ENCODE assay signal across 9 cellular contexts in the genomic region with DNA sequence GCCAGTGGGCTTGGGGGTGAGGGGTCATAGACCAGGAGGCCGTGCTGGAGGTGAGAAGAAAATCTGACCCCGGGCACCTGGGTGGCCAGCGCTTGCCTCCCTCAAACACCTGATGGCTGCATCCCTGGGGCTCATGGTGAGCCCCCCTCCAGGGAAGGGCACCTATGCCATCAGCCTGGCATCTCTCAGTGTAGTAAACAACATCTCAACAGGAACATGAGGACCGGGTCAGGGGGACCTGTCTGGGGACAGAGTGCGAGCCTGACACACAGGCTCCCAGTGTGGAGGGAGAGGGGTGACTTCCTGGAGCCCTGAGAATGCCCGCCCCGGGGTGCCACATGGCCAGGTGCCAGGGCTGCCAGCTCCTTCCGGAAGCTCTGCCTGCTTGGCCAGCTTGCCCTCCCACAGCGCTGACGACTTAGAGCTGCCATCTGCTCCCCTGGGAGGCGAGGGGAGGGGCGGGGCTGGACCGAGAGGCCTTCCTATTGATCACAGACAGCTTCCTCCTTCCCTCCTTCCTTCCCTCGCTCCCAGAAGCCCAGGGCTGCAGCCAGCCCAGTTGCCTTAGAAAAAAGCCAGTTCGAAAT. TPM values are rescaled to one million over a fixed set of nuclear protein-coding genes. Genes with fewer than 3 reads are reported as not detected.
DNase-seq lines count a peak whose midpoint lies in the region; ATAC-seq, FAIRE-seq and TF ChIP-seq lines count a peak whose summit lies in the region.
"Had no signal": no experiment of that assay in that cellular context is flagged by ENCODE, and none has a peak within 500 bp of the region (broad histone marks: within the 10 kb centered on the region; RNA-seq: fewer than 3 reads in every experiment).

No MANE protein-coding gene starts in this region.

- no peak for FAIRE-seq in HepG2 (lab: Jason Lieb, UNC)

- H3K4me1 ChIP-seq in Caco-2 (no peaks in the 10 kb centered on the region), mesenchymal stem cell (ENCODE audit: control insufficient read depth, insufficient read depth, low read depth, low read length) (peaks cover 69% of the 10 kb centered on the region), HepG2 (ENCODE audit: insufficient read depth, low read length) (no peaks in the 10 kb centered on the region)

- H4K91ac ChIP-seq in mesenchymal stem cell (ENCODE audit: low read length): no peak overlapping the region

- WGBS in mesenchymal stem cell: 88% methylated on average over 15 of the region's 15 CpGs
- WGBS in HepG2 (ENCODE audit: low lambda C conversion rate): 92% methylated on average over 10 of the region's 15 CpGs

- intact Hi-C loops in Caco-2 (cut with micrococcal nuclease; ENCODE audit: unreplicated experiment) (no loop called here), HepG2 (cut with micrococcal nuclease; ENCODE audit: unreplicated experiment) (no loop called here)

- BruUV-seq in Caco-2 (replicated peaks; lab: Mats Ljungman, UMichigan) (no TSS peak), HepG2 (replicated peaks; lab: Mats Ljungman, UMichigan) (no TSS peak)

- no peak overlapping the region for H3K4me3 Mint-ChIP-seq in Caco-2 (ENCODE audit: unreplicated experiment)
- H3K4me3 Mint-ChIP-seq: immature natural killer cell had no signal

- H2BK12ac ChIP-seq in mesenchymal stem cell (ENCODE audit: low read length in 2 of 2): no peak overlapping the region

- H3K27ac Mint-ChIP-seq in Caco-2 (ENCODE audit: unreplicated experiment): peak overlapping the region; percentile 59
- H3K27ac Mint-ChIP-seq: immature natural killer cell had no signal

- no peak overlapping the region for H3K4ac ChIP-seq in mesenchymal stem cell (ENCODE audit: low read depth in 1 of 2, low read length in 2 of 2)

- H2AFZ ChIP-seq in mesenchymal stem cell (ENCODE audit: low read depth, low read length): no peak overlapping the region
- H2AFZ ChIP-seq in HepG2 (ENCODE audit: low read length): no peak overlapping the region

- no peaks in the 10 kb centered on the region for H3K9me3 ChIP-seq in Caco-2
- H3K9me3 ChIP-seq in mesenchymal stem cell (ENCODE audit: control insufficient read depth, low read length): no peaks in the 10 kb centered on the region
- no peaks in the 10 kb centered on the region for H3K9me3 ChIP-seq in HepG2 (ENCODE audit: low read length)

- ATAC-seq in HepG2: no peak
- ATAC-seq in GM21529 (IDR thresholded peaks at IDR 0.05; ENCODE audit: unreplicated experiment): no peak

- H4K20me1 ChIP-seq in HepG2 (ENCODE audit: insufficient read depth, low read length): no peaks in the 10 kb centered on the region

- no peak for TF ChIP-seq EP300 in HepG2 (IDR thresholded peaks at IDR 0.05; ENCODE audit: low read depth in 2 of 2, low read length in 2 of 2)
- TF ChIP-seq EP300 in HepG2 (CRISPR knock-in tag; IDR thresholded peaks at IDR 0.05; ENCODE audit: borderline replicate concordance): no peak

- H3K36me3 Mint-ChIP-seq in Caco-2 (ENCODE audit: insufficient read depth, unreplicated experiment): peaks cover 58% of the 10 kb centered on the region

- no peak overlapping the region for H3K14ac ChIP-seq in mesenchymal stem cell (ENCODE audit: low read length in 2 of 2)

- H3K23ac ChIP-seq in mesenchymal stem cell (ENCODE audit: low read length in 2 of 2): no peak overlapping the region

- peaks cover 1% of the 10 kb centered on the region; the same call in 1 of the 2 replicates for H3K36me3 ChIP-seq in Caco-2 (ENCODE audit: control insufficient read depth, insufficient read depth, low read length)
- H3K36me3 ChIP-seq in mesenchymal stem cell (ENCODE audit: control insufficient read depth in 1 of 2, insufficient read depth in 2 of 2, low read depth in 1 of 2, low read length in 2 of 2): peaks cover 64 to 86% of the 10 kb centered on the region in 2 experiments
- H3K36me3 ChIP-seq in HepG2 (replicated peaks in 1 of 2; ENCODE audit: control insufficient read depth in 1 of 2, insufficient read depth in 2 of 2, low read length in 2 of 2): peaks cover 0 to 7% of the 10 kb centered on the region in 2 experiments; a peak in 2 of 5 replicates

- TF ChIP-seq CTCF in Caco-2 (IDR thresholded peaks at IDR 0.05; ENCODE audit: insufficient read depth in 1 of 2, low read depth in 1 of 2, low read length in 1 of 2, severe bottlenecking in 1 of 2, unreplicated experiment in 1 of 2) (no peak), HepG2 (CRISPR knock-in tag; IDR thresholded peaks at IDR 0.05) (no peak)

- CTCF ChIA-PET in Caco-2 (lab: Charles Lee) (no interaction called here), HepG2 (lab: Yijun Ruan, JAX; ENCODE audit: low intra/inter-chr PET ratio, low total read pairs) (no interaction called here)

- peak overlapping the region; percentile 57 for H2BK5ac ChIP-seq in mesenchymal stem cell (ENCODE audit: low read depth, low read length, poor library complexity, severe bottlenecking)

- no peaks in the 10 kb centered on the region for H3K9me3 Mint-ChIP-seq in Caco-2 (ENCODE audit: unreplicated experiment)
- H3K9me3 Mint-ChIP-seq: immature natural killer cell had no signal

- no peaks in the 10 kb centered on the region for H3K27me3 ChIP-seq in Caco-2 (replicated peaks; ENCODE audit: control insufficient read depth, insufficient read depth, low read length)
- H3K27me3 ChIP-seq in mesenchymal stem cell (ENCODE audit: control insufficient read depth in 1 of 2, insufficient read depth in 1 of 2, low read length in 2 of 2): no peaks in the 10 kb centered on the region
- no peaks in the 10 kb centered on the region for H3K27me3 ChIP-seq in HepG2 (ENCODE audit: control insufficient read depth in 1 of 2, insufficient read depth in 2 of 2, low read length in 2 of 2)

- POLR2A ChIA-PET in Caco-2 (lab: Charles Lee): no interaction called here
- POLR2A ChIA-PET in HepG2 (lab: Yijun Ruan, JAX): no interaction called here

- no peak for TF ChIP-seq POLR2A in HepG2 (IDR thresholded peaks at IDR 0.05; ENCODE audit: insufficient read depth in 1 of 2, low read depth in 2 of 2, low read length in 2 of 2)

- H2AK5ac ChIP-seq in mesenchymal stem cell (ENCODE audit: low read length, severe bottlenecking): peak overlapping the region; percentile 28

- H2BK15ac ChIP-seq in mesenchymal stem cell (ENCODE audit: low read depth, poor library complexity, severe bottlenecking): no peak overlapping the region

- no peaks in the 10 kb centered on the region for H3K27me3 Mint-ChIP-seq in Caco-2 (ENCODE audit: insufficient read depth, unreplicated experiment)

- H3K4me2 ChIP-seq in mesenchymal stem cell (ENCODE audit: low read length, poor library complexity, severe bottlenecking) (peak overlapping the region; percentile 3), HepG2 (ENCODE audit: low read depth, low read length) (no peak overlapping the region)

- H2BK120ac ChIP-seq in mesenchymal stem cell (ENCODE audit: low read depth, low read length): no peak overlapping the region

- DNase-seq in Caco-2 (no peak), NCI-H1092 (lab: John Stamatoyannopoulos, UW) (peak; percentile 79), T1000 (lab: John Stamatoyannopoulos, UW) (peak; percentile 81), mesenchymal stem cell (no peak), HepG2 (ENCODE audit: low spot score) (no peak), cerebellum (ENCODE audit: low spot score) (no peak)
- no peak for DNase-seq in activated CD8-positive, alpha-beta memory T cell treated with anti-CD3 and anti-CD28 coated beads for 24 hours
- DNase-seq: immature natural killer cell had no signal

- H3K79me2 ChIP-seq in HepG2 (ENCODE audit: insufficient read depth, low read length): no peaks in the 10 kb centered on the region

- peak overlapping the region; percentile 67 for H3K27ac ChIP-seq in mesenchymal stem cell (ENCODE audit: low read length, poor library complexity, severe bottlenecking)
- no peak overlapping the region for H3K27ac ChIP-seq in HepG2 (ENCODE audit: extremely low read length, insufficient read depth, low read length)

- H3K9ac ChIP-seq in mesenchymal stem cell (ENCODE audit: low read length): peak overlapping the region; percentile 41
- H3K9ac ChIP-seq in HepG2 (ENCODE audit: insufficient read depth, low read depth, low read length): no peak overlapping the region

- TF ChIP-seq RAD21 in HepG2 (CRISPR knock-in tag; IDR thresholded peaks at IDR 0.05): no peak

- no peaks in the 10 kb centered on the region for H3K4me1 Mint-ChIP-seq in Caco-2 (ENCODE audit: low read depth, unreplicated experiment)
- H3K4me1 Mint-ChIP-seq: immature natural killer cell had no signal

- H4K8ac ChIP-seq in mesenchymal stem cell (ENCODE audit: low read length): no peak overlapping the region

- H3K18ac ChIP-seq in mesenchymal stem cell (ENCODE audit: low read depth in 1 of 2, low read length in 2 of 2): peak overlapping the region in 1 of 2 experiments; percentile 28

- H3K4me3 ChIP-seq in Caco-2 (ENCODE audit: low read depth, low read length) (no peak overlapping the region), mesenchymal stem cell (ENCODE audit: insufficient read depth in 1 of 2, low read depth in 1 of 2, low read length in 2 of 2) (no peak overlapping the region), HepG2 (replicated peaks in 1 of 3; ENCODE audit: insufficient read depth in 1 of 3, low read depth in 2 of 3, low read length in 3 of 3) (no peak overlapping the region)

- in situ Hi-C loops in HepG2 (cut with HindIII; ENCODE audit: extremely low pct_ligation_motif_present, low pct_unique_long_range_greater_than_20kb): no loop called here

- peaks cover 18% of the 10 kb centered on the region for H3K79me1 ChIP-seq in mesenchymal stem cell (replicated peaks; ENCODE audit: low read length, poor library complexity, severe bottlenecking)

RNA-seq across cellular contexts. Expression of a gene that starts 12.3 kb away (rescaled TPM):
- 26.4 and 28.6 TPM in 2 replicates for total RNA-seq in Caco-2 (2022)
- 10.0 TPM for polyA plus RNA-seq in mesenchymal stem cell (2013, experiment 1 of 2)
- 9.9 TPM for polyA plus RNA-seq in mesenchymal stem cell (2013, experiment 2 of 2)
- total RNA-seq in HepG2 (2016; rRNA removed; fragmentation: Illumina TruSeq; extraction: Trizol): 2.9 and 6.1 TPM in 2 replicates
- total RNA-seq in HepG2 (2016; cell fraction: cytosol; rRNA removed; fragmentation: Illumina TruSeq; extraction: Trizol; ENCODE audit: low read depth): 1.3 and 1.8 TPM in 2 replicates
- 3.3 and 5.7 TPM in 2 replicates for total RNA-seq in HepG2 (2016; cell fraction: insoluble cytoplasmic fraction; rRNA removed; fragmentation: Illumina TruSeq; extraction: Trizol)
- total RNA-seq in HepG2 (2016; cell fraction: membrane; rRNA removed; fragmentation: Illumina TruSeq; extraction: Trizol): 2.4 and 4.1 TPM in 2 replicates
- 6.6 and 10.3 TPM in 2 replicates for total RNA-seq in HepG2 (2016; cell fraction: nucleus; rRNA removed; fragmentation: Illumina TruSeq; extraction: Trizol)
- 12.2 and 14.8 TPM in 2 replicates for polyA plus RNA-seq in HepG2 (2011; rRNA removed)
- polyA plus RNA-seq in HepG2 (2011; cell fraction: cytosol; rRNA removed): 5.3 and 6.0 TPM in 2 replicates
- 75.2 and 75.4 TPM in 2 replicates for polyA plus RNA-seq in HepG2 (2011; cell fraction: nucleus; rRNA removed)
- 8.5 and 18.8 TPM in 2 replicates for polyA plus RNA-seq in HepG2 (2012)
- 0.94 and 1.4 TPM in 2 replicates for polyA plus RNA-seq in HepG2 (2016; cell fraction: cytosol; fragmentation: Illumina TruSeq; extraction: Trizol; ENCODE audit: low read depth)
- 3.1 and 4.5 TPM in 2 replicates for polyA plus RNA-seq in HepG2 (2016; cell fraction: insoluble cytoplasmic fraction; fragmentation: Illumina TruSeq; extraction: Trizol; ENCODE audit: low read depth)
- polyA plus RNA-seq in HepG2 (2016; cell fraction: membrane; fragmentation: Illumina TruSeq; extraction: Trizol; ENCODE audit: low read depth): 2.3 and 2.5 TPM in 2 replicates
- polyA plus RNA-seq in HepG2 (2016; cell fraction: nucleus; fragmentation: Illumina TruSeq; extraction: Trizol; ENCODE audit: insufficient read depth, low read depth): 26.8 and 37.4 TPM in 2 replicates
- polyA minus RNA-seq in HepG2 (2011; rRNA and poly(A)+ RNA removed; ENCODE audit: low replicate concordance): 5.2 and 10.7 TPM in 2 replicates
- polyA minus RNA-seq in HepG2 (2011; cell fraction: cytosol; rRNA and poly(A)+ RNA removed): 1.7 and 3.1 TPM in 2 replicates
- polyA minus RNA-seq in HepG2 (2011; cell fraction: nucleus; rRNA and poly(A)+ RNA removed): 12.8 and 13.4 TPM in 2 replicates
- total RNA-seq in cerebellum: 43.0 TPM

RNA-seq across cellular contexts. Expression of a gene that starts 23.7 kb away (rescaled TPM):
- 138 and 144 TPM in 2 replicates for total RNA-seq in Caco-2 (2022)
- polyA plus RNA-seq in mesenchymal stem cell (2013, experiment 1 of 2): 75.0 TPM
- polyA plus RNA-seq in mesenchymal stem cell (2013, experiment 2 of 2): 76.6 TPM
- 37.5 and 47.5 TPM in 2 replicates for total RNA-seq in HepG2 (2016; rRNA removed; fragmentation: Illumina TruSeq; extraction: Trizol)
- 25.0 and 27.0 TPM in 2 replicates for total RNA-seq in HepG2 (2016; cell fraction: cytosol; rRNA removed; fragmentation: Illumina TruSeq; extraction: Trizol; ENCODE audit: low read depth)
- total RNA-seq in HepG2 (2016; cell fraction: insoluble cytoplasmic fraction; rRNA removed; fragmentation: Illumina TruSeq; extraction: Trizol): 37.7 and 52.7 TPM in 2 replicates
- total RNA-seq in HepG2 (2016; cell fraction: membrane; rRNA removed; fragmentation: Illumina TruSeq; extraction: Trizol): 22.7 and 27.6 TPM in 2 replicates
- 36.5 and 38.0 TPM in 2 replicates for total RNA-seq in HepG2 (2016; cell fraction: nucleus; rRNA removed; fragmentation: Illumina TruSeq; extraction: Trizol)
- 50.3 and 54.5 TPM in 2 replicates for polyA plus RNA-seq in HepG2 (2011; rRNA removed)
- 57.5 and 59.3 TPM in 2 replicates for polyA plus RNA-seq in HepG2 (2011; cell fraction: cytosol; rRNA removed)
- 61.1 and 71.4 TPM in 2 replicates for polyA plus RNA-seq in HepG2 (2011; cell fraction: nucleus; rRNA removed)
- polyA plus RNA-seq in HepG2 (2012): 39.8 and 49.3 TPM in 2 replicates
- polyA plus RNA-seq in HepG2 (2016; cell fraction: cytosol; fragmentation: Illumina TruSeq; extraction: Trizol; ENCODE audit: low read depth): 23.2 and 24.2 TPM in 2 replicates
- polyA plus RNA-seq in HepG2 (2016; cell fraction: insoluble cytoplasmic fraction; fragmentation: Illumina TruSeq; extraction: Trizol; ENCODE audit: low read depth): 54.9 and 56.3 TPM in 2 replicates
- 27.2 and 30.8 TPM in 2 replicates for polyA plus RNA-seq in HepG2 (2016; cell fraction: membrane; fragmentation: Illumina TruSeq; extraction: Trizol; ENCODE audit: low read depth)
- polyA plus RNA-seq in HepG2 (2016; cell fraction: nucleus; fragmentation: Illumina TruSeq; extraction: Trizol; ENCODE audit: insufficient read depth, low read depth): 97.8 and 98.1 TPM in 2 replicates
- 20.0 and 77.8 TPM in 2 replicates for polyA minus RNA-seq in HepG2 (2011; rRNA and poly(A)+ RNA removed; ENCODE audit: low replicate concordance)
- polyA minus RNA-seq in HepG2 (2011; cell fraction: cytosol; rRNA and poly(A)+ RNA removed): 9.4 and 16.6 TPM in 2 replicates
- polyA minus RNA-seq in HepG2 (2011; cell fraction: nucleus; rRNA and poly(A)+ RNA removed): 14.7 and 15.2 TPM in 2 replicates
- total RNA-seq in cerebellum: 17.0 TPM

RNA-seq across cellular contexts. Expression of a gene that starts 23.9 kb away (rescaled TPM):
- total RNA-seq in Caco-2 (2022) (15.5 and 15.9 TPM in 2 replicates), HepG2 (2016; rRNA removed; fragmentation: Illumina TruSeq; extraction: Trizol) (3.0 and 3.3 TPM in 2 replicates), cerebellum (3.3 TPM)
- polyA plus RNA-seq in mesenchymal stem cell (2013, experiment 1 of 2): 11.8 TPM
- polyA plus RNA-seq in mesenchymal stem cell (2013, experiment 2 of 2): 12.1 TPM
- total RNA-seq in HepG2 (2016; cell fraction: cytosol; rRNA removed; fragmentation: Illumina TruSeq; extraction: Trizol; ENCODE audit: low read depth): 1.3 TPM in 2 replicates
- 2.7 and 3.2 TPM in 2 replicates for total RNA-seq in HepG2 (2016; cell fraction: insoluble cytoplasmic fraction; rRNA removed; fragmentation: Illumina TruSeq; extraction: Trizol)
- 2.5 and 2.7 TPM in 2 replicates for total RNA-seq in HepG2 (2016; cell fraction: membrane; rRNA removed; fragmentation: Illumina TruSeq; extraction: Trizol)
- total RNA-seq in HepG2 (2016; cell fraction: nucleus; rRNA removed; fragmentation: Illumina TruSeq; extraction: Trizol): 2.6 and 2.8 TPM in 2 replicates
- polyA plus RNA-seq in HepG2 (2011; rRNA removed): 3.5 and 3.8 TPM in 2 replicates
- 3.7 and 5.6 TPM in 2 replicates for polyA plus RNA-seq in HepG2 (2011; cell fraction: cytosol; rRNA removed)
- polyA plus RNA-seq in HepG2 (2011; cell fraction: nucleus; rRNA removed): 3.5 and 4.4 TPM in 2 replicates
- polyA plus RNA-seq in HepG2 (2012): 2.0 and 4.5 TPM in 2 replicates
- polyA plus RNA-seq in HepG2 (2016; cell fraction: cytosol; fragmentation: Illumina TruSeq; extraction: Trizol; ENCODE audit: low read depth): 1.9 and 2.1 TPM in 2 replicates
- 7.7 and 7.8 TPM in 2 replicates for polyA plus RNA-seq in HepG2 (2016; cell fraction: insoluble cytoplasmic fraction; fragmentation: Illumina TruSeq; extraction: Trizol; ENCODE audit: low read depth)
- polyA plus RNA-seq in HepG2 (2016; cell fraction: membrane; fragmentation: Illumina TruSeq; extraction: Trizol; ENCODE audit: low read depth): 3.1 and 3.6 TPM in 2 replicates
- polyA plus RNA-seq in HepG2 (2016; cell fraction: nucleus; fragmentation: Illumina TruSeq; extraction: Trizol; ENCODE audit: insufficient read depth, low read depth): 5.6 and 6.4 TPM in 2 replicates
- polyA minus RNA-seq in HepG2 (2011; rRNA and poly(A)+ RNA removed; ENCODE audit: low replicate concordance): 8.4 and 10.1 TPM in 2 replicates
- 2.0 and 3.3 TPM in 2 replicates for polyA minus RNA-seq in HepG2 (2011; cell fraction: cytosol; rRNA and poly(A)+ RNA removed)
- 7.7 and 9.3 TPM in 2 replicates for polyA minus RNA-seq in HepG2 (2011; cell fraction: nucleus; rRNA and poly(A)+ RNA removed)

RNA-seq across cellular contexts. Expression of a gene that starts 31.5 kb away (rescaled TPM):
- 38.9 and 47.2 TPM in 2 replicates for total RNA-seq in Caco-2 (2022)
- 7.2 TPM for polyA plus RNA-seq in mesenchymal stem cell (2013, experiment 1 of 2)
- 7.1 TPM for polyA plus RNA-seq in mesenchymal stem cell (2013, experiment 2 of 2)
- 6.4 and 7.0 TPM in 2 replicates for total RNA-seq in HepG2 (2016; rRNA removed; fragmentation: Illumina TruSeq; extraction: Trizol)
- total RNA-seq in HepG2 (2016; cell fraction: cytosol; rRNA removed; fragmentation: Illumina TruSeq; extraction: Trizol; ENCODE audit: low read depth): 2.5 and 2.8 TPM in 2 replicates
- 6.2 and 6.4 TPM in 2 replicates for total RNA-seq in HepG2 (2016; cell fraction: insoluble cytoplasmic fraction; rRNA removed; fragmentation: Illumina TruSeq; extraction: Trizol)
- 3.3 and 3.6 TPM in 2 replicates for total RNA-seq in HepG2 (2016; cell fraction: membrane; rRNA removed; fragmentation: Illumina TruSeq; extraction: Trizol)
- total RNA-seq in HepG2 (2016; cell fraction: nucleus; rRNA removed; fragmentation: Illumina TruSeq; extraction: Trizol): 4.1 and 4.7 TPM in 2 replicates
- polyA plus RNA-seq in HepG2 (2011; rRNA removed): 7.1 and 8.1 TPM in 2 replicates
- 3.7 and 7.1 TPM in 2 replicates for polyA plus RNA-seq in HepG2 (2011; cell fraction: cytosol; rRNA removed)
- 10.5 and 11.1 TPM in 2 replicates for polyA plus RNA-seq in HepG2 (2011; cell fraction: nucleus; rRNA removed)
- polyA plus RNA-seq in HepG2 (2012): 2.0 and 3.1 TPM in 2 replicates
- polyA plus RNA-seq in HepG2 (2016; cell fraction: cytosol; fragmentation: Illumina TruSeq; extraction: Trizol; ENCODE audit: low read depth): 1.7 and 1.9 TPM in 2 replicates
- polyA plus RNA-seq in HepG2 (2016; cell fraction: insoluble cytoplasmic fraction; fragmentation: Illumina TruSeq; extraction: Trizol; ENCODE audit: low read depth): 7.3 and 7.9 TPM in 2 replicates
- polyA plus RNA-seq in HepG2 (2016; cell fraction: membrane; fragmentation: Illumina TruSeq; extraction: Trizol; ENCODE audit: low read depth): 1.8 and 2.3 TPM in 2 replicates
- polyA plus RNA-seq in HepG2 (2016; cell fraction: nucleus; fragmentation: Illumina TruSeq; extraction: Trizol; ENCODE audit: insufficient read depth, low read depth): 8.1 and 14.0 TPM in 2 replicates
- polyA minus RNA-seq in HepG2 (2011; rRNA and poly(A)+ RNA removed; ENCODE audit: low replicate concordance): 8.6 and 26.6 TPM in 2 replicates
- 0.89 and 2.6 TPM in 2 replicates for polyA minus RNA-seq in HepG2 (2011; cell fraction: cytosol; rRNA and poly(A)+ RNA removed)
- 6.2 and 11.3 TPM in 2 replicates for polyA minus RNA-seq in HepG2 (2011; cell fraction: nucleus; rRNA and poly(A)+ RNA removed)
- 7.0 TPM for total RNA-seq in cerebellum

RNA-seq across cellular contexts. Expression of a gene that starts 39.5 kb away (rescaled TPM):
- total RNA-seq in Caco-2 (2022): 1.9 and 2.7 TPM in 2 replicates
- polyA plus RNA-seq in mesenchymal stem cell (2013, experiment 1 of 2): 3.1 TPM
- polyA plus RNA-seq in mesenchymal stem cell (2013, experiment 2 of 2): 2.9 TPM
- total RNA-seq in HepG2 (2016; rRNA removed; fragmentation: Illumina TruSeq; extraction: Trizol): 4.9 and 6.3 TPM in 2 replicates
- 7.4 and 7.8 TPM in 2 replicates for total RNA-seq in HepG2 (2016; cell fraction: cytosol; rRNA removed; fragmentation: Illumina TruSeq; extraction: Trizol; ENCODE audit: low read depth)
- total RNA-seq in HepG2 (2016; cell fraction: insoluble cytoplasmic fraction; rRNA removed; fragmentation: Illumina TruSeq; extraction: Trizol): 5.1 and 6.3 TPM in 2 replicates
- total RNA-seq in HepG2 (2016; cell fraction: membrane; rRNA removed; fragmentation: Illumina TruSeq; extraction: Trizol): 11.3 and 11.5 TPM in 2 replicates
- 3.3 and 3.9 TPM in 2 replicates for total RNA-seq in HepG2 (2016; cell fraction: nucleus; rRNA removed; fragmentation: Illumina TruSeq; extraction: Trizol)
- polyA plus RNA-seq in HepG2 (2011; rRNA removed): 3.8 and 5.7 TPM in 2 replicates
- 3.8 and 5.1 TPM in 2 replicates for polyA plus RNA-seq in HepG2 (2011; cell fraction: cytosol; rRNA removed)
- 11.9 and 15.2 TPM in 2 replicates for polyA plus RNA-seq in HepG2 (2011; cell fraction: nucleus; rRNA removed)
- polyA plus RNA-seq in HepG2 (2012): 5.1 and 5.6 TPM in 2 replicates
- polyA plus RNA-seq in HepG2 (2016; cell fraction: cytosol; fragmentation: Illumina TruSeq; extraction: Trizol; ENCODE audit: low read depth): 5.8 and 6.7 TPM in 2 replicates
- 4.4 and 4.5 TPM in 2 replicates for polyA plus RNA-seq in HepG2 (2016; cell fraction: insoluble cytoplasmic fraction; fragmentation: Illumina TruSeq; extraction: Trizol; ENCODE audit: low read depth)
- 7.2 and 7.6 TPM in 2 replicates for polyA plus RNA-seq in HepG2 (2016; cell fraction: membrane; fragmentation: Illumina TruSeq; extraction: Trizol; ENCODE audit: low read depth)
- 8.1 and 8.8 TPM in 2 replicates for polyA plus RNA-seq in HepG2 (2016; cell fraction: nucleus; fragmentation: Illumina TruSeq; extraction: Trizol; ENCODE audit: insufficient read depth, low read depth)
- 0.37 and 3.2 TPM in 2 replicates for polyA minus RNA-seq in HepG2 (2011; rRNA and poly(A)+ RNA removed; ENCODE audit: low replicate concordance)
- polyA minus RNA-seq in HepG2 (2011; cell fraction: cytosol; rRNA and poly(A)+ RNA removed): 2.4 and 2.6 TPM in 2 replicates
- polyA minus RNA-seq in HepG2 (2011; cell fraction: nucleus; rRNA and poly(A)+ RNA removed): 0.90 and 1.5 TPM in 2 replicates
- 14.7 TPM for total RNA-seq in cerebellum

Comparison
In these comparisons a context has a peak if more than half of its experiments do, and no peak if none do; other contexts are left out.
1. DNase-seq: peak in NCI-H1092 (single experiment) and T1000 (single experiment); none in Caco-2 (0 of 2), mesenchymal stem cell (single experiment), HepG2 (single experiment), activated CD8-positive, alpha-beta memory T cell treated with anti-CD3 and anti-CD28 coated beads for 24 hours (single experiment) and cerebellum (single experiment).